8 cellular contexts compared by ENCODE assay signal in genomic region chr1:213045321-213046226, GRCh38. TPM values are rescaled to one million over a fixed set of nuclear protein-coding genes. Genes with fewer than 3 reads are reported as not detected.
DNase-seq lines count a peak whose midpoint lies in the region; ATAC-seq, FAIRE-seq and TF ChIP-seq lines count a peak whose summit lies in the region.
"Not testable (repeated sequence)": the region's sequence is repeated elsewhere in the genome, so short reads cannot be mapped to it uniquely, and the experiment has no call there.

No MANE protein-coding gene starts in this region.

- TSS peak; percentile 81 for BruUV-seq in K562 (replicated peaks; lab: Mats Ljungman, UMichigan)

- H4K20me1 ChIP-seq in K562 (replicated peaks; ENCODE audit: control insufficient read depth, insufficient read depth, low read length), result not testable (repeated sequence)

- not testable (repeated sequence) for H3K27me3 ChIP-seq in SJCRH30; K562 (ENCODE audit: control insufficient read depth in 2 of 2, insufficient read depth in 2 of 2, low read length in 2 of 2)

- H3K4me1 ChIP-seq in SJCRH30 (peaks cover 33% of the 10 kb centered on the region), K562 (replicated peaks in 1 of 2; ENCODE audit: control insufficient read depth in 2 of 2, insufficient read depth in 2 of 2, low read length in 2 of 2) (peaks cover 27 to 58% of the 10 kb centered on the region in 2 experiments)

- H3K27ac ChIP-seq in SJCRH30, result peak overlapping the region; percentile 95
- peak overlapping the region; percentile 86 for H3K27ac ChIP-seq in K562 (ENCODE audit: extremely low read depth, low read depth, low read length)

- H3K4me2 ChIP-seq in K562 (ENCODE audit: insufficient read depth, low read length), result peak overlapping the region; percentile 81

- peaks cover 20% of the 10 kb centered on the region for H3K4me1 Mint-ChIP-seq in progenitor cell of endocrine pancreas (ENCODE audit: low read depth)

- peak; percentile 66; the same call in 1 of the 2 replicates for TF ChIP-seq EP300 in K562 (IDR thresholded peaks at IDR 0.05; ENCODE audit: low read length)

- H3K4me3 ChIP-seq in SJCRH30 (peak overlapping the region; percentile 56), K562 (peak overlapping the region; percentile 27)

- H3K9me1 ChIP-seq in K562 (ENCODE audit: control insufficient read depth, insufficient read depth, low read length), result not testable (repeated sequence)

- not testable (repeated sequence) for TF ChIP-seq CTCF in D721Med (IDR thresholded peaks at IDR 0.05; ENCODE audit: insufficient read depth, missing control alignments); K562 (IDR thresholded peaks at IDR 0.05 in 2 of 3, conservative IDR thresholded peaks at IDR 0.05 in 1 of 3; ENCODE audit: insufficient read depth in 2 of 3, low read depth in 1 of 3, low read length in 3 of 3); progenitor cell of endocrine pancreas (IDR thresholded peaks at IDR 0.05; ENCODE audit: unreplicated experiment)

- not testable (repeated sequence) for H3K9me3 ChIP-seq in SJCRH30 (replicated peaks); K562 (replicated peaks; ENCODE audit: control insufficient read depth, insufficient read depth, low read depth, low read length)

- H3K36me3 Mint-ChIP-seq in progenitor cell of endocrine pancreas (ENCODE audit: insufficient read depth), result not testable (repeated sequence)

- CTCF ChIA-PET in K562 (lab: Yijun Ruan, JAX; ENCODE audit: low intra/inter-chr PET ratio), result not testable (repeated sequence)

- FAIRE-seq in D721Med (lab: Jason Lieb, UNC) (peak; percentile 80), K562 (lab: Jason Lieb, UNC) (peak; percentile 88)

- DNase-seq in D721Med (ENCODE audit: insufficient read length, low spot score); progenitor cell of endocrine pancreas (ENCODE audit: low spot score, unreplicated experiment): not testable (repeated sequence)
- DNase-seq in H4 (ENCODE audit: low spot score), result peak; percentile 40
- peak; percentile 35 to 41 for DNase-seq in NCI-H187 (lab: John Stamatoyannopoulos, UW)
- peak; percentile 76 for DNase-seq in NCI-H2227 treated with DMSO at 0.1 percent for 48 hours (lab: John Stamatoyannopoulos, UW)
- DNase-seq in SJCRH30, result peak; percentile 77 to 89
- DNase-seq in K562 (ENCODE audit: extremely low read depth in 1 of 4, low spot score in 3 of 4), result peak in 2 of 4 experiments; percentile 64 to 79
- peak; percentile 29 for DNase-seq in left kidney (ENCODE audit: low read depth, low spot score)

- peak; percentile 70 for TF ChIP-seq POLR2A in K562 (conservative IDR thresholded peaks at IDR 0.05)

- POLR2A ChIA-PET in K562 (lab: Yijun Ruan, JAX), result interaction anchor here (0.6 to 2.3 kb wide), 12 partner anchors 9 to 956 kb away, joined by 3 to 20 read pairs (median 5); partner anchors contain the start of gene ANGEL2

- in situ Hi-C loops in K562 (cut with MboI), result not testable (repeated sequence)

- H3K79me2 ChIP-seq in K562 (ENCODE audit: control insufficient read depth, insufficient read depth, low read length), result not testable (repeated sequence)

- WGBS in K562 (ENCODE audit: insufficient coverage, low coverage, missing lambda C conversion rate), result 1% methylated on average over 13 of the region's 13 CpGs

- H3K27ac Mint-ChIP-seq in progenitor cell of endocrine pancreas, result peak overlapping the region; percentile 95

- H3K9me3 Mint-ChIP-seq in progenitor cell of endocrine pancreas (ENCODE audit: low read depth), result peaks cover 12% of the 10 kb centered on the region

- H3K36me3 ChIP-seq in SJCRH30; K562 (ENCODE audit: control insufficient read depth, insufficient read depth, low read length): not testable (repeated sequence)

- intact Hi-C loops in K562 (cut with micrococcal nuclease), result not testable (repeated sequence)

- peak overlapping the region; percentile 29 for H3K4me3 Mint-ChIP-seq in progenitor cell of endocrine pancreas (ENCODE audit: low read depth)

- peak in 1 of 2 experiments; percentile 6; a peak in 2 of 4 replicates for TF ChIP-seq RAD21 in K562 (CRISPR knock-in tag; conservative IDR thresholded peaks at IDR 0.05 in 1 of 2, IDR thresholded peaks at IDR 0.05 in 1 of 2)

- H2AFZ ChIP-seq in K562 (ENCODE audit: low read depth, low read length), result peak overlapping the region; percentile 93

- ATAC-seq in K562, result peak; percentile 81

- H3K27me3 Mint-ChIP-seq in progenitor cell of endocrine pancreas, result not testable (repeated sequence)

- H3K9ac ChIP-seq in K562 (ENCODE audit: insufficient read depth in 1 of 2, low read depth in 2 of 2, low read length in 2 of 2), result peak overlapping the region; percentile 27 to 65; a peak in 3 of 4 replicates

TF ChIP-seq in K562, 482 proteins besides CTCF, POLR2A, EP300 and RAD21 (continues in another document):
- peak; percentile 95 for TF ChIP-seq HMBOX1 (IDR thresholded peaks at IDR 0.05)
- TF ChIP-seq TRIM24 (IDR thresholded peaks at IDR 0.05), result peak in 1 of 2 experiments; percentile 47; a peak in 1 of 4 replicates
- TF ChIP-seq KAT8 (IDR thresholded peaks at IDR 0.05; ENCODE audit: low read depth), result peak; percentile 42; the same call in 1 of the 2 replicates
- peak; percentile 61; the same call in 1 of the 2 replicates for TF ChIP-seq HINFP (tag; conservative IDR thresholded peaks at IDR 0.05; ENCODE audit: low read depth)

RNA-seq across cellular contexts. Expression of gene RPS6KC1, which starts 5.5 kb away (rescaled TPM):
- 11.4 and 16.6 TPM in 2 replicates for total RNA-seq in H4 (2014; rRNA removed; shearing (Covaris generic))
- 30.4 and 37.4 TPM in 2 replicates for total RNA-seq in SJCRH30 (2014; rRNA removed; shearing (Covaris generic))
- total RNA-seq in K562 (2011; cell fraction: chromatin; rRNA removed; ENCODE audit: low replicate concordance), result 50.3 and 199 TPM in 2 replicates
- total RNA-seq in K562 (2011; cell fraction: nucleolus; rRNA removed), result 24.5 and 42.1 TPM in 2 replicates
- total RNA-seq in K562 (2011; cell fraction: nucleoplasm; rRNA removed), result 77.2 and 100 TPM in 2 replicates
- total RNA-seq in K562 (2014; rRNA removed), result 22.0 and 23.6 TPM in 2 replicates
- total RNA-seq in K562 (2014; rRNA removed; fragmentation: Illumina TruSeq; extraction: Trizol), result 33.2 and 36.7 TPM in 2 replicates
- 30.5 and 34.6 TPM in 2 replicates for total RNA-seq in K562 (2015; rRNA removed; fragmentation: Illumina TruSeq; extraction: Trizol)
- 20.0 and 22.0 TPM in 2 replicates for total RNA-seq in K562 (2021)
- polyA plus RNA-seq in K562 (2011; rRNA removed), result 22.1 and 32.8 TPM in 2 replicates
- polyA plus RNA-seq in K562 (2011; cell fraction: cytosol; rRNA removed), result 4.9 and 9.6 TPM in 2 replicates
- polyA plus RNA-seq in K562 (2011; cell fraction: nucleus; rRNA removed), result 31.7 and 48.5 TPM in 2 replicates
- 14.2 and 18.0 TPM in 2 replicates for polyA plus RNA-seq in K562 (2012)
- 17.0 and 20.9 TPM in 2 replicates for polyA plus RNA-seq in K562 (2014; fragmentation: Illumina TruSeq; extraction: Trizol)
- 1 to 10 TPM; 4.3 to 7.6 TPM for polyA plus RNA-seq in K562 (2014; fragmentation: Nextera tagmentation; extraction: Ambion mirVana)
- 15.5 and 16.4 TPM in 2 replicates for polyA plus RNA-seq in K562 (2014; rRNA removed)
- polyA minus RNA-seq in K562 (2011; rRNA and poly(A)+ RNA removed), result 66.6 and 66.8 TPM in 2 replicates
- 15.3 and 18.1 TPM in 2 replicates for polyA minus RNA-seq in K562 (2011; cell fraction: cytosol; rRNA and poly(A)+ RNA removed)
- 61.1 and 83.0 TPM in 2 replicates for polyA minus RNA-seq in K562 (2011; cell fraction: nucleus; rRNA and poly(A)+ RNA removed)
- 24.3 and 27.8 TPM in 2 replicates for total RNA-seq in progenitor cell of endocrine pancreas

RNA-seq across cellular contexts. Expression of gene ANGEL2, which starts 29.9 kb away (rescaled TPM):
- 30.8 and 32.7 TPM in 2 replicates for total RNA-seq in H4 (2014; rRNA removed; shearing (Covaris generic))
- 59.9 and 70.7 TPM in 2 replicates for total RNA-seq in SJCRH30 (2014; rRNA removed; shearing (Covaris generic))
- total RNA-seq in K562 (2011; cell fraction: chromatin; rRNA removed; ENCODE audit: low replicate concordance), result 60.7 and 192 TPM in 2 replicates
- total RNA-seq in K562 (2011; cell fraction: nucleolus; rRNA removed), result 31.0 and 45.0 TPM in 2 replicates
- 76.8 and 89.8 TPM in 2 replicates for total RNA-seq in K562 (2011; cell fraction: nucleoplasm; rRNA removed)
- total RNA-seq in K562 (2014; rRNA removed) (29.3 and 29.9 TPM in 2 replicates), K562 (2014; rRNA removed; fragmentation: Illumina TruSeq; extraction: Trizol) (30.1 and 32.8 TPM in 2 replicates), K562 (2015; rRNA removed; fragmentation: Illumina TruSeq; extraction: Trizol) (29.7 and 33.6 TPM in 2 replicates), K562 (2021) (26.2 and 27.1 TPM in 2 replicates), progenitor cell of endocrine pancreas (50.3 and 50.6 TPM in 2 replicates)
- polyA plus RNA-seq in K562 (2011; rRNA removed) (30.8 and 34.6 TPM in 2 replicates), K562 (2014; fragmentation: Illumina TruSeq; extraction: Trizol) (15.4 and 16.9 TPM in 2 replicates), K562 (2014; fragmentation: Nextera tagmentation; extraction: Ambion mirVana) (10 to 100 TPM in 1 of 2 experiments, 1 to 10 TPM in 1; 6.8 to 10.9 TPM), K562 (2014; rRNA removed) (16.2 and 22.3 TPM in 2 replicates)
- 9.6 and 17.6 TPM in 2 replicates for polyA plus RNA-seq in K562 (2011; cell fraction: cytosol; rRNA removed)
- polyA plus RNA-seq in K562 (2011; cell fraction: nucleus; rRNA removed), result 35.0 and 44.6 TPM in 2 replicates
- polyA plus RNA-seq in K562 (2012), result 13.0 and 16.1 TPM in 2 replicates
- polyA minus RNA-seq in K562 (2011; rRNA and poly(A)+ RNA removed), result 44.7 and 66.2 TPM in 2 replicates
- 15.6 and 22.8 TPM in 2 replicates for polyA minus RNA-seq in K562 (2011; cell fraction: cytosol; rRNA and poly(A)+ RNA removed)
- 45.0 and 63.1 TPM in 2 replicates for polyA minus RNA-seq in K562 (2011; cell fraction: nucleus; rRNA and poly(A)+ RNA removed)
